In genomic region chr3:71183544-71183943, GRCh38 we compare ENCODE assay signal across 19 cellular contexts.
"Had no signal": no experiment of that assay in that cellular context is flagged by ENCODE, and none has a peak within 500 bp of the region (broad histone marks: within the 10 kb centered on the region; RNA-seq: fewer than 3 reads in every experiment).

No MANE protein-coding gene starts in this region.

- H3K27me3 Mint-ChIP-seq: activated CD4-positive, alpha-beta T cell treated with anti-CD3 and anti-CD28 coated beads, Interleukin-2, amount 10 ng/mL, durations not matched to agents 7 days and 5 days; activated T-helper 17 cell treated with anti-CD3 and anti-CD28 coated beads, Interleukin-2, amount 50 U/mL, for 72 hours; stimulated activated naive CD8-positive, alpha-beta T cell treated with anti-CD3 and anti-CD28 coated beads, Interleukin-15, Interleukin-2, amounts not matched to agents 100 ng/mL and 50 ng/mL, for 24 hours; T-cell had no signal

- H3K36me3 ChIP-seq: gastroesophageal sphincter, heart right ventricle, thyroid gland, upper lobe of right lung had no signal

- H3K27me3 ChIP-seq: gastroesophageal sphincter, heart right ventricle, spleen, thyroid gland, upper lobe of right lung had no signal

- ATAC-seq: activated CD8-positive, alpha-beta T cell treated with anti-CD3 and anti-CD28 coated beads, Interleukin-2, amount 10 ng/mL, durations not matched to agents 7 days and 5 days; activated naive CD4-positive, alpha-beta T cell treated with anti-CD3 and anti-CD28 coated beads, Interleukin-2, amount 50 U/mL, for 72 hours; activated T-helper 17 cell treated with anti-CD3 and anti-CD28 coated beads, Interleukin-2, amount 50 U/mL, for 72 hours; gastroesophageal sphincter; natural killer cell; T-cell; upper lobe of right lung had no signal

- H3K27ac ChIP-seq: epithelial cell of prostate, gastroesophageal sphincter, heart right ventricle, spleen, thyroid gland, upper lobe of right lung, VCaP had no signal

- H3K4me3 Mint-ChIP-seq: activated CD4-positive, alpha-beta T cell treated with anti-CD3 and anti-CD28 coated beads, Interleukin-2, amount 10 ng/mL, durations not matched to agents 7 days and 5 days; activated CD8-positive, alpha-beta T cell treated with anti-CD3 and anti-CD28 coated beads, Interleukin-2, amount 10 ng/mL, durations not matched to agents 7 days and 5 days; activated T-helper 17 cell treated with anti-CD3 and anti-CD28 coated beads, Interleukin-2, amount 50 U/mL, for 72 hours; mesothelial cell of epicardium; natural killer cell; stimulated activated naive CD8-positive, alpha-beta T cell treated with anti-CD3 and anti-CD28 coated beads, Interleukin-15, Interleukin-2, amounts not matched to agents 100 ng/mL and 50 ng/mL, for 24 hours; T-cell; T-helper 2 cell treated with Interferon-gamma antibody and Interleukin-4, amounts not matched to agents 5 μg/mL and 100 μg/mL, for 36 hours had no signal

- H3K27ac Mint-ChIP-seq: activated CD4-positive, alpha-beta T cell treated with anti-CD3 and anti-CD28 coated beads, Interleukin-2, amount 10 ng/mL, durations not matched to agents 7 days and 5 days; activated CD8-positive, alpha-beta T cell treated with anti-CD3 and anti-CD28 coated beads, Interleukin-2, amount 10 ng/mL, durations not matched to agents 7 days and 5 days; activated T-helper 17 cell treated with anti-CD3 and anti-CD28 coated beads, Interleukin-2, amount 50 U/mL, for 72 hours; mesothelial cell of epicardium; natural killer cell; T-helper 2 cell treated with Interferon-gamma antibody and Interleukin-4, amounts not matched to agents 5 μg/mL and 100 μg/mL, for 36 hours had no signal

- H3K4me3 ChIP-seq: gastroesophageal sphincter, heart right ventricle, spleen, thyroid gland, upper lobe of right lung had no signal

- H3K9me3 Mint-ChIP-seq: activated naive CD4-positive, alpha-beta T cell treated with anti-CD3 and anti-CD28 coated beads, Interleukin-2, amount 50 U/mL, for 72 hours; activated T-helper 17 cell treated with anti-CD3 and anti-CD28 coated beads, Interleukin-2, amount 50 U/mL, for 72 hours; mesothelial cell of epicardium; natural killer cell; stimulated activated naive CD8-positive, alpha-beta T cell treated with anti-CD3 and anti-CD28 coated beads, Interleukin-15, Interleukin-2, amounts not matched to agents 100 ng/mL and 50 ng/mL, for 24 hours; T-cell; T-helper 2 cell treated with Interferon-gamma antibody and Interleukin-4, amounts not matched to agents 5 μg/mL and 100 μg/mL, for 36 hours had no signal

- DNase-seq: activated CD4-positive, alpha-beta T cell treated with anti-CD3 and anti-CD28 coated beads, Interleukin-2, amount 10 ng/mL, durations not matched to agents 7 days and 5 days; activated CD4-positive, CD25-positive, alpha-beta regulatory T cell treated with anti-CD3 and anti-CD28 coated beads, Interleukin-2, amount 50 U/mL, for 72 hours; activated CD8-positive, alpha-beta T cell treated with anti-CD3 and anti-CD28 coated beads, Interleukin-2, amount 10 ng/mL, durations not matched to agents 7 days and 5 days; heart right ventricle; natural killer cell; spleen; stimulated activated CD4-positive, alpha-beta T cell treated with anti-CD3 and anti-CD28 coated beads, Interleukin-4, amount 100 ng/mL, for 1 hour; substantia nigra; T-cell; thyroid gland; upper lobe of right lung had no signal

- H3K36me3 Mint-ChIP-seq: natural killer cell had no signal

- H3K4me1 ChIP-seq: gastroesophageal sphincter, upper lobe of right lung had no signal

- H3K9me3 ChIP-seq: gastroesophageal sphincter, heart right ventricle, spleen, thyroid gland, upper lobe of right lung had no signal
